26 cellular contexts compared by ENCODE assay signal in the genomic region with DNA sequence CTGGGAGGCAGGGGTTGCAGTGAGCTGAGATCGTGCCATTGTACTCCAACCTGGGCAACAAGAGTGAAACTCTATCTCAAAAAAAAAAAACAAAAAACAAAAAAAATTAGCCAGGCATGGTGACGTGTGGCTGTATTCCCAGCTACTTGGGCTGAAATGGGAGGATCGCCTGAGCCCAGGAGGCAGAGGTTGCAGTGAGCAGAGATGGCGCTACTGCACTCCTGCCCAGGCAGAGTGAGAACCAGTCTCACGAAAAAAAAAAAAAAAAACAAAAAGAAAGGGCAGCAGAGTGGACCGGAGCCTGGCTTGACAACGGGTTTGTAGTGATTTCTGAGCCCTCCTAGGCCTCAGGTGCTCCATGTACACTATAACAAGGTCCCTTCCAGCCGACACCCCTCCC.
"Had no signal": no experiment of that assay in that cellular context is flagged by ENCODE, and none has a peak within 500 bp of the region (broad histone marks: within the 10 kb centered on the region; RNA-seq: fewer than 3 reads in every experiment).

No MANE protein-coding gene starts in this region.

- H3K27ac Mint-ChIP-seq: activated CD4-positive, alpha-beta T cell treated with anti-CD3 and anti-CD28 coated beads, Interleukin-2, amount 10 ng/mL, durations not matched to agents 7 days and 5 days; activated CD8-positive, alpha-beta T cell treated with anti-CD3 and anti-CD28 coated beads for 36 hours; activated naive CD4-positive, alpha-beta T cell treated with anti-CD3 and anti-CD28 coated beads for 36 hours; activated naive CD4-positive, alpha-beta T cell treated with anti-CD3 and anti-CD28 coated beads, Interleukin-2, amount 50 U/mL, for 24 hours; activated naive CD8-positive, alpha-beta T cell treated with anti-CD3 and anti-CD28 coated beads for 36 hours; activated naive CD8-positive, alpha-beta T cell treated with anti-CD3 and anti-CD28 coated beads, Interleukin-2, amount 50 U/mL, for 24 hours; activated T-helper 1 cell treated with anti-CD3 and anti-CD28 coated beads, Interleukin-12 subunit alpha, Interleukin-12 subunit beta, Interleukin-2, Interleukin-4 antibody, amounts not matched to agents 30 ng/mL and 10 ng/mL and 1 ng/mL, durations not matched to agents 14 hours and 24 hours and 36 hours; activated T-helper 2 cell treated with anti-CD3 and anti-CD28 coated beads, Interferon-gamma antibody, Interleukin-2, Interleukin-4, amounts not matched to agents 10 μg/mL and 5 μg/mL and 100 μg/mL, durations not matched to agents 14 hours and 24 hours and 36 hours had no signal

- H3K4me3 ChIP-seq: adrenal gland, body of pancreas, esophagus squamous epithelium, gastroesophageal sphincter had no signal

- H3K9me3 ChIP-seq: adrenal gland, body of pancreas, esophagus squamous epithelium, gastroesophageal sphincter had no signal

- H3K4me1 ChIP-seq: adrenal gland, body of pancreas, gastroesophageal sphincter had no signal

- H3K27me3 Mint-ChIP-seq: activated CD4-positive, alpha-beta T cell treated with anti-CD3 and anti-CD28 coated beads, Interleukin-2, amount 10 ng/mL, durations not matched to agents 7 days and 5 days; activated CD8-positive, alpha-beta T cell treated with anti-CD3 and anti-CD28 coated beads for 36 hours; activated naive CD4-positive, alpha-beta T cell treated with anti-CD3 and anti-CD28 coated beads, Interleukin-2, amount 50 U/mL, for 24 hours; activated naive CD8-positive, alpha-beta T cell treated with anti-CD3 and anti-CD28 coated beads for 36 hours; activated naive CD8-positive, alpha-beta T cell treated with anti-CD3 and anti-CD28 coated beads, Interleukin-2, amount 50 U/mL, for 24 hours; effector memory CD8-positive, alpha-beta T cell had no signal

- H3K36me3 ChIP-seq: adrenal gland, esophagus squamous epithelium, gastroesophageal sphincter had no signal

- H3K27me3 ChIP-seq: adrenal gland, body of pancreas, esophagus squamous epithelium, gastroesophageal sphincter had no signal

- H3K4me1 Mint-ChIP-seq: activated CD4-positive, alpha-beta T cell treated with anti-CD3 and anti-CD28 coated beads, Interleukin-2, amount 10 ng/mL, durations not matched to agents 7 days and 5 days; activated naive CD4-positive, alpha-beta T cell treated with anti-CD3 and anti-CD28 coated beads, Interleukin-2, amount 50 U/mL, for 24 hours; activated naive CD8-positive, alpha-beta T cell treated with anti-CD3 and anti-CD28 coated beads for 36 hours; activated naive CD8-positive, alpha-beta T cell treated with anti-CD3 and anti-CD28 coated beads, Interleukin-2, amount 50 U/mL, for 24 hours had no signal

- H3K4me3 Mint-ChIP-seq: activated CD4-positive, alpha-beta T cell treated with anti-CD3 and anti-CD28 coated beads, Interleukin-2, amount 10 ng/mL, durations not matched to agents 7 days and 5 days; activated CD8-positive, alpha-beta T cell treated with anti-CD3 and anti-CD28 coated beads for 36 hours; activated naive CD4-positive, alpha-beta T cell treated with anti-CD3 and anti-CD28 coated beads for 36 hours; activated naive CD4-positive, alpha-beta T cell treated with anti-CD3 and anti-CD28 coated beads, Interleukin-2, amount 50 U/mL, for 24 hours; activated naive CD8-positive, alpha-beta T cell treated with anti-CD3 and anti-CD28 coated beads for 36 hours; activated naive CD8-positive, alpha-beta T cell treated with anti-CD3 and anti-CD28 coated beads, Interleukin-2, amount 50 U/mL, for 24 hours; activated T-cell treated with anti-CD3 and anti-CD28 coated beads, Interleukin-2, amount 50 U/mL, for 4 hours; activated T-helper 1 cell treated with anti-CD3 and anti-CD28 coated beads, Interleukin-12 subunit alpha, Interleukin-12 subunit beta, Interleukin-2, Interleukin-4 antibody, amounts not matched to agents 30 ng/mL and 10 ng/mL and 1 ng/mL, durations not matched to agents 14 hours and 24 hours and 36 hours; effector memory CD8-positive, alpha-beta T cell had no signal

- H3K9me3 Mint-ChIP-seq: activated CD4-positive, alpha-beta T cell treated with anti-CD3 and anti-CD28 coated beads, Interleukin-2, amount 10 ng/mL, durations not matched to agents 7 days and 5 days; activated CD8-positive, alpha-beta T cell treated with anti-CD3 and anti-CD28 coated beads for 36 hours; activated naive CD4-positive, alpha-beta T cell treated with anti-CD3 and anti-CD28 coated beads for 36 hours; activated naive CD4-positive, alpha-beta T cell treated with anti-CD3 and anti-CD28 coated beads, Interleukin-2, amount 50 U/mL, for 24 hours; activated naive CD8-positive, alpha-beta T cell treated with anti-CD3 and anti-CD28 coated beads for 36 hours; activated naive CD8-positive, alpha-beta T cell treated with anti-CD3 and anti-CD28 coated beads, Interleukin-2, amount 50 U/mL, for 24 hours; activated T-cell treated with anti-CD3 and anti-CD28 coated beads, Interleukin-2, amount 50 U/mL, for 4 hours; activated T-helper 1 cell treated with anti-CD3 and anti-CD28 coated beads, Interleukin-12 subunit alpha, Interleukin-12 subunit beta, Interleukin-2, Interleukin-4 antibody, amounts not matched to agents 30 ng/mL and 10 ng/mL and 1 ng/mL, durations not matched to agents 14 hours and 24 hours and 36 hours; activated T-helper 2 cell treated with anti-CD3 and anti-CD28 coated beads, Interferon-gamma antibody, Interleukin-2, Interleukin-4, amounts not matched to agents 10 μg/mL and 5 μg/mL and 100 μg/mL, durations not matched to agents 14 hours and 24 hours and 36 hours; effector memory CD8-positive, alpha-beta T cell had no signal

- H3K36me3 Mint-ChIP-seq: activated naive CD4-positive, alpha-beta T cell treated with anti-CD3 and anti-CD28 coated beads, Interleukin-2, amount 50 U/mL, for 24 hours; activated naive CD8-positive, alpha-beta T cell treated with anti-CD3 and anti-CD28 coated beads for 36 hours had no signal

- DNase-seq: activated CD4-positive, alpha-beta T cell treated with anti-CD3 and anti-CD28 coated beads for 1 hour; activated CD4-positive, alpha-beta T cell treated with anti-CD3 and anti-CD28 coated beads for 4 hours; activated CD4-positive, alpha-beta T cell treated with anti-CD3 and anti-CD28 coated beads, Interleukin-2, amount 10 ng/mL, durations not matched to agents 7 days and 5 days; activated CD4-positive, alpha-beta T cell treated with anti-CD3 and anti-CD28 coated beads, Interleukin-2, amount 50 U/mL, for 4 hours; activated CD8-positive, alpha-beta memory T cell treated with anti-CD3 and anti-CD28 coated beads for 24 hours; activated CD8-positive, alpha-beta T cell treated with anti-CD3 and anti-CD28 coated beads for 36 hours; activated effector memory CD4-positive, alpha-beta T cell treated with anti-CD3 and anti-CD28 coated beads, Interleukin-2, amount 50 U/mL, for 16 hours; activated naive CD4-positive, alpha-beta T cell treated with anti-CD3 and anti-CD28 coated beads for 36 hours; activated naive CD8-positive, alpha-beta T cell treated with anti-CD3 and anti-CD28 coated beads for 36 hours; activated naive CD8-positive, alpha-beta T cell treated with anti-CD3 and anti-CD28 coated beads, Interleukin-2, amount 50 U/mL, for 24 hours; activated T-cell treated with anti-CD3 and anti-CD28 coated beads, Interleukin-2, amount 50 U/mL, for 4 hours; adrenal gland; aorta; cortex of kidney; dermis blood vessel endothelial cell; effector CD4-positive, alpha-beta T cell; effector memory CD8-positive, alpha-beta T cell; esophagus squamous epithelium; foreskin melanocyte; T-helper 2 cell had no signal

- H3K27ac ChIP-seq: adrenal gland, epithelial cell of prostate, esophagus squamous epithelium, gastroesophageal sphincter had no signal

- ATAC-seq: activated CD8-positive, alpha-beta T cell treated with anti-CD3 and anti-CD28 coated beads for 36 hours; activated naive CD8-positive, alpha-beta T cell treated with anti-CD3 and anti-CD28 coated beads, Interleukin-2, amount 50 U/mL, for 24 hours; activated T-cell treated with anti-CD3 and anti-CD28 coated beads, Interleukin-2, amount 50 U/mL, for 4 hours; effector memory CD8-positive, alpha-beta T cell; gastroesophageal sphincter had no signal
